9 cellular contexts compared by ENCODE assay signal in genomic region chr10:16520900-16521299, GRCh38. TPM values are rescaled to one million over a fixed set of nuclear protein-coding genes. Genes with fewer than 3 reads are reported as not detected.
A peak's percentile ranks its signal among the peaks of the same experiment; 100 is the strongest.
DNase-seq lines count a peak whose midpoint lies in the region; ATAC-seq and FAIRE-seq lines count a peak whose summit lies in the region.
"Had no signal": no experiment of that assay in that cellular context is flagged by ENCODE, and none has a peak within 500 bp of the region (broad histone marks: within the 10 kb centered on the region; RNA-seq: fewer than 3 reads in every experiment).

No MANE protein-coding gene starts in this region.

- no peaks in the 10 kb centered on the region for H3K9me3 ChIP-seq in T-helper 17 cell (ENCODE audit: control insufficient read depth, low read length, poor library complexity, severe bottlenecking)
- no peaks in the 10 kb centered on the region for H3K9me3 ChIP-seq in endocrine pancreas (ENCODE audit: control insufficient read depth, low read length)
- no peaks in the 10 kb centered on the region for H3K9me3 ChIP-seq in small intestine (ENCODE audit: control insufficient read depth, low read depth)

- H3K4me3 ChIP-seq in endocrine pancreas (ENCODE audit: control insufficient read depth, insufficient read depth, low read length) (no peak overlapping the region), small intestine (ENCODE audit: low read depth in 1 of 2, low read length in 2 of 2) (peak overlapping the region in 1 of 2 donors; percentile 43)

- ATAC-seq in HG02943 (IDR thresholded peaks at IDR 0.05; ENCODE audit: low read depth, unreplicated experiment) (peak; percentile 59), T-helper 17 cell (peak; percentile 41)
- ATAC-seq in naive thymus-derived CD8-positive, alpha-beta T cell, result peak; percentile 29 to 49

- H3K9ac ChIP-seq in endocrine pancreas (ENCODE audit: control insufficient read depth, insufficient read depth, low read length), result peak overlapping the region; percentile 10

- H3K4me1 ChIP-seq in endocrine pancreas (ENCODE audit: control insufficient read depth, insufficient read depth, low read length) (no peaks in the 10 kb centered on the region), small intestine (ENCODE audit: control insufficient read depth in 2 of 2, insufficient read depth in 1 of 2, low read depth in 1 of 2, low read length in 1 of 2) (peaks cover 0 to 6% of the 10 kb centered on the region in 2 donors)

- no peak overlapping the region for H3K27ac Mint-ChIP-seq in T-helper 17 cell
- no peak overlapping the region for H3K27ac Mint-ChIP-seq in naive thymus-derived CD8-positive, alpha-beta T cell

- peaks cover 4% of the 10 kb centered on the region for H3K4me1 Mint-ChIP-seq in T-helper 17 cell
- H3K4me1 Mint-ChIP-seq in naive thymus-derived CD8-positive, alpha-beta T cell, result peaks cover 5 to 18% (median 11%) of the 10 kb centered on the region in 4 donors

- no peaks in the 10 kb centered on the region for H3K36me3 ChIP-seq in endocrine pancreas (ENCODE audit: control insufficient read depth, insufficient read depth, low read length)
- no peaks in the 10 kb centered on the region for H3K36me3 ChIP-seq in small intestine (ENCODE audit: control insufficient read depth in 2 of 2, insufficient read depth in 2 of 2, low read length in 2 of 2)

- H3K9me3 Mint-ChIP-seq in naive thymus-derived CD8-positive, alpha-beta T cell, result peaks cover 0 to 4% (median 0%) of the 10 kb centered on the region in 9 donors

- peak overlapping the region; percentile 33 for H3K4me3 Mint-ChIP-seq in T-helper 17 cell
- H3K4me3 Mint-ChIP-seq in naive thymus-derived CD8-positive, alpha-beta T cell, result peak overlapping the region in 5 of 10 donors; percentile 19 to 88 (median 34)

- H3K27ac ChIP-seq in small intestine (ENCODE audit: low read depth in 1 of 2, low read length in 1 of 2), result no peak overlapping the region

- H3K36me3 Mint-ChIP-seq in T-helper 17 cell (ENCODE audit: low read depth), result peaks cover 3% of the 10 kb centered on the region
- H3K36me3 Mint-ChIP-seq in naive thymus-derived CD8-positive, alpha-beta T cell, result peaks cover 2 to 7% (median 6%) of the 10 kb centered on the region in 3 donors

- no peaks in the 10 kb centered on the region for H3K27me3 ChIP-seq in endocrine pancreas (ENCODE audit: control insufficient read depth, insufficient read depth, low read length)
- H3K27me3 ChIP-seq in small intestine (ENCODE audit: control insufficient read depth in 2 of 2, insufficient read depth in 2 of 2, low read length in 2 of 2), result peaks cover 12 to 13% of the 10 kb centered on the region in 2 donors

- POLR2A ChIA-PET in naive thymus-derived CD8-positive, alpha-beta T cell (lab: Charles Lee), result interaction anchor here (0.6 kb wide), 1 partner anchor 12 kb away, joined by 5 read pairs; no protein-coding TSS in a partner anchor

- no peak for FAIRE-seq in small intestine (lab: Jason Lieb, UNC)
- FAIRE-seq: colon had no signal

- WGBS in small intestine, 3 donors, result 0 to 1% (median 1%) methylated on average over 22 to 39 of the region's 39 CpGs

- peaks cover 29% of the 10 kb centered on the region for H3K27me3 Mint-ChIP-seq in T-helper 17 cell
- H3K27me3 Mint-ChIP-seq in naive thymus-derived CD8-positive, alpha-beta T cell, result peaks cover 28 to 45% (median 40%) of the 10 kb centered on the region in 5 donors

- DNase-seq in activated T-cell treated with anti-CD3 and anti-CD28 coated beads for 24 hours (ENCODE audit: low read depth) (peak; percentile 15), activated T-cell treated with anti-CD3 and anti-CD28 coated beads for 4 hours (no peak), T-helper 17 cell (no peak), small intestine (no peak), cerebellar cortex (ENCODE audit: low spot score) (no peak)
- DNase-seq in naive thymus-derived CD8-positive, alpha-beta T cell, result peak in 1 of 10 donors; percentile 16

RNA-seq across cellular contexts. Expression of gene C1QL3, which starts 0.8 kb away (rescaled TPM):
- not detected for total RNA-seq in T-helper 17 cell
- not detected for total RNA-seq in naive thymus-derived CD8-positive, alpha-beta T cell
- polyA plus RNA-seq in naive thymus-derived CD8-positive, alpha-beta T cell, result under 1 TPM in 2 of 3 donors, not detected in 1; 0.28 to 0.36 TPM
- polyA plus RNA-seq in small intestine, result under 1 TPM in 1 of 3 donors, not detected in 2; 0.07 TPM
